In the genomic region with DNA sequence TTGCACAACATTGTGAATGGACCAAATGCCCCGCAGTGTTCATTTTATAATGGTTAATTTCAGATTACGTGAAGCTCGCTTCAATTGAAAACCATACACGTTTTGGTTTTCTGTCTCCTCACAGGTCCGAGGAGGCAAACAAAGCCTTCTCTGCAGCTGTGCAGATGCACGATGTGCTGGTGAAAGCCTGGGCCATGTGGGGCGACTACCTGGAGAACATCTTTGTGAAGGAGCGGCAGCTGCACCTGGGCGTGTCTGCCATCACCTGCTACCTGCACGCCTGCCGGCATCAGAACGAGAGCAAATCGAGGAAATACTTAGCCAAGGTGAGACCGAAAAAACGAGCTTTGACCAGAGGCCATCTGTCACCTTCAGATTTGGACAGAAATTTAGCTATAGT, we compare ENCODE assay signal across 18 cellular contexts.
DNase-seq lines count a peak whose midpoint lies in the region; ATAC-seq and TF ChIP-seq lines count a peak whose summit lies in the region.
"Had no signal": no experiment of that assay in that cellular context is flagged by ENCODE, and none has a peak within 500 bp of the region (broad histone marks: within the 10 kb centered on the region; RNA-seq: fewer than 3 reads in every experiment).

No MANE protein-coding gene starts in this region.

- no peak for ATAC-seq in heart right ventricle
- ATAC-seq in activated CD4-positive, CD25-positive, alpha-beta regulatory T cell treated with anti-CD3 and anti-CD28 coated beads, Interleukin-2, amount 50 U/mL, for 24 hours = no peak
- ATAC-seq: A549, GM23338, HCT116, Right ventricle myocardium inferior had no signal

- no peaks in the 10 kb centered on the region for H3K27me3 Mint-ChIP-seq in activated naive CD8-positive, alpha-beta T cell treated with anti-CD3 and anti-CD28 coated beads for 36 hours

- no peaks in the 10 kb centered on the region for H3K79me2 ChIP-seq in osteoblast (ENCODE audit: insufficient read depth, low read length)

- H3K27me3 ChIP-seq in heart right ventricle (no peaks in the 10 kb centered on the region), osteoblast (ENCODE audit: insufficient read depth, low read length) (no peaks in the 10 kb centered on the region)
- H3K27me3 ChIP-seq in effector memory CD4-positive, alpha-beta T cell (replicated peaks; ENCODE audit: control insufficient read depth, insufficient read depth, low read length, poor library complexity, severe bottlenecking) = no peaks in the 10 kb centered on the region
- H3K27me3 ChIP-seq: Peyer's patch had no signal

- TF ChIP-seq CTCF in heart right ventricle (IDR thresholded peaks at IDR 0.05) (no peak), osteoblast (IDR thresholded peaks at IDR 0.05; ENCODE audit: extremely low read depth, low read depth, low read length) (no peak)

- no peak overlapping the region for H3K4me2 ChIP-seq in osteoblast (ENCODE audit: insufficient read depth, low read length)
- H3K4me2 ChIP-seq: A549, GM23338 had no signal

- H3K27ac ChIP-seq in heart right ventricle (no peak overlapping the region), osteoblast (ENCODE audit: low read depth, low read length) (no peak overlapping the region)
- H3K27ac ChIP-seq in effector memory CD4-positive, alpha-beta T cell (ENCODE audit: insufficient read depth, low read length, poor library complexity, severe bottlenecking) = no peak overlapping the region
- H3K27ac ChIP-seq: A549, C4-2B, Peyer's patch had no signal

- H3K4me1 Mint-ChIP-seq in activated naive CD8-positive, alpha-beta T cell treated with anti-CD3 and anti-CD28 coated beads for 36 hours = peaks cover 36% of the 10 kb centered on the region
- H3K4me1 Mint-ChIP-seq: GM23338 had no signal

- no peak overlapping the region for H3K4me3 Mint-ChIP-seq in activated naive CD8-positive, alpha-beta T cell treated with anti-CD3 and anti-CD28 coated beads for 36 hours
- H3K4me3 Mint-ChIP-seq: GM23338 had no signal

- DNase-seq in cardiac septum (ENCODE audit: low spot score) (peak; percentile 35), heart right ventricle (no peak), osteoblast (ENCODE audit: insufficient read length, low spot score, missing footprints) (peak; percentile 19), NCI-H1436 treated with DMSO at 0.1 percent for 48 hours (lab: John Stamatoyannopoulos, UW) (no peak), NCI-H226 (no peak)
- no peak for DNase-seq in activated naive CD8-positive, alpha-beta T cell treated with anti-CD3 and anti-CD28 coated beads for 36 hours
- no peak for DNase-seq in effector memory CD4-positive, alpha-beta T cell
- DNase-seq: DMS153, NCI-H187 treated with DMSO at 0.1 percent for 48 hours, NCI-H524, Peyer's patch had no signal

- peaks cover 8 to 100% (median 81%) of the 10 kb centered on the region in 9 donors for H3K36me3 ChIP-seq in heart right ventricle
- H3K36me3 ChIP-seq in osteoblast (ENCODE audit: insufficient read depth, low read length) = peaks cover 82% of the 10 kb centered on the region
- H3K36me3 ChIP-seq in effector memory CD4-positive, alpha-beta T cell (ENCODE audit: control insufficient read depth, insufficient read depth, low read length) = peaks cover 98% of the 10 kb centered on the region

- H3K4me3 ChIP-seq in heart right ventricle (no peak overlapping the region), osteoblast (ENCODE audit: insufficient read depth, low read length) (no peak overlapping the region)
- H3K4me3 ChIP-seq in effector memory CD4-positive, alpha-beta T cell (ENCODE audit: insufficient read depth, low read depth, low read length, poor library complexity, severe bottlenecking) = no peak overlapping the region
- H3K4me3 ChIP-seq: A549, GM23338, Peyer's patch had no signal

- no peaks in the 10 kb centered on the region for H4K20me1 ChIP-seq in osteoblast (ENCODE audit: insufficient read depth, low read length)

- H3K9me3 ChIP-seq in heart right ventricle (peaks cover 0 to 14% (median 0%) of the 10 kb centered on the region in 11 donors), osteoblast (ENCODE audit: low read depth, low read length) (no peaks in the 10 kb centered on the region)
- no peaks in the 10 kb centered on the region for H3K9me3 ChIP-seq in effector memory CD4-positive, alpha-beta T cell (ENCODE audit: control insufficient read depth, low read length)
- H3K9me3 ChIP-seq: A549, Caco-2, Peyer's patch had no signal

- no peak overlapping the region for H2AFZ ChIP-seq in osteoblast (ENCODE audit: low read length)
- H2AFZ ChIP-seq: GM23338 had no signal

- no peaks in the 10 kb centered on the region for H3K4me1 ChIP-seq in heart right ventricle
- H3K4me1 ChIP-seq in osteoblast (ENCODE audit: insufficient read depth, low read length) = no peaks in the 10 kb centered on the region
- no peaks in the 10 kb centered on the region for H3K4me1 ChIP-seq in effector memory CD4-positive, alpha-beta T cell (ENCODE audit: control insufficient read depth, insufficient read depth, low read length, poor library complexity, severe bottlenecking)
- H3K4me1 ChIP-seq: A549, Caco-2, Peyer's patch had no signal

- WGBS in heart right ventricle, 2 donors = 96% methylated on average over 15 of the region's 15 CpGs

- peak overlapping the region; percentile 73 for H3K27ac Mint-ChIP-seq in activated naive CD8-positive, alpha-beta T cell treated with anti-CD3 and anti-CD28 coated beads for 36 hours
- H3K27ac Mint-ChIP-seq: GM23338 had no signal

- intact Hi-C loops in cardiac septum (cut with DNase I) (no loop called here), heart right ventricle (cut with DNase I) (no loop called here)

- peaks cover 78% of the 10 kb centered on the region for H3K36me3 Mint-ChIP-seq in activated naive CD8-positive, alpha-beta T cell treated with anti-CD3 and anti-CD28 coated beads for 36 hours

- peaks cover 9% of the 10 kb centered on the region for H3K9me3 Mint-ChIP-seq in activated naive CD8-positive, alpha-beta T cell treated with anti-CD3 and anti-CD28 coated beads for 36 hours

Comparison
In these comparisons a context has a peak if more than half of its experiments do, and no peak if none do; other contexts are left out.
1. DNase-seq: peak in cardiac septum (single experiment) and osteoblast (single experiment); none in heart right ventricle (0 of 2), activated naive CD8-positive, alpha-beta T cell treated with anti-CD3 and anti-CD28 coated beads for 36 hours (single experiment), NCI-H1436 treated with DMSO at 0.1 percent for 48 hours (single experiment), effector memory CD4-positive, alpha-beta T cell (0 of 3) and NCI-H226 (single experiment).